Comparison of ENCODE assay signal across 14 cellular contexts in genomic region chr11:198236-198806, GRCh38. TPM values are rescaled to one million over a fixed set of nuclear protein-coding genes. Genes with fewer than 3 reads are reported as not detected.
DNase-seq lines count a peak whose midpoint lies in the region; ATAC-seq and TF ChIP-seq lines count a peak whose summit lies in the region.
"Had no signal": no experiment of that assay in that cellular context is flagged by ENCODE, and none has a peak within 500 bp of the region (broad histone marks: within the 10 kb centered on the region; RNA-seq: fewer than 3 reads in every experiment).

No MANE protein-coding gene starts in this region.

- no peaks in the 10 kb centered on the region for H3K9me3 ChIP-seq in sigmoid colon

- no peaks in the 10 kb centered on the region for H3K27me3 ChIP-seq in sigmoid colon

- H3K36me3 ChIP-seq in sigmoid colon, result peaks cover 8 to 27% (median 15%) of the 10 kb centered on the region in 4 donors

- H3K4me3 ChIP-seq in sigmoid colon, result no peak overlapping the region

- peaks cover 10% of the 10 kb centered on the region for H3K36me3 Mint-ChIP-seq in effector memory CD8-positive, alpha-beta T cell (ENCODE audit: insufficient read depth)

- H3K4me1 ChIP-seq in sigmoid colon, result peaks cover 0 to 6% (median 0%) of the 10 kb centered on the region in 4 donors

- ATAC-seq in effector memory CD8-positive, alpha-beta T cell (replicated peaks), result no peak
- ATAC-seq in HG02938 (IDR thresholded peaks at IDR 0.05; ENCODE audit: unreplicated experiment), result no peak
- no peak for ATAC-seq in GM19455 (IDR thresholded peaks at IDR 0.05; ENCODE audit: unreplicated experiment)
- ATAC-seq: activated CD4-positive, alpha-beta T cell treated with anti-CD3 and anti-CD28 coated beads for 36 hours had no signal

- no peaks in the 10 kb centered on the region for H3K27me3 Mint-ChIP-seq in effector memory CD8-positive, alpha-beta T cell
- H3K27me3 Mint-ChIP-seq: activated CD4-positive, alpha-beta T cell treated with anti-CD3 and anti-CD28 coated beads for 36 hours; activated naive CD4-positive, alpha-beta T cell treated with anti-CD3 and anti-CD28 coated beads, Interleukin-2, amount 50 U/mL, for 24 hours had no signal

- H3K4me1 Mint-ChIP-seq in effector memory CD8-positive, alpha-beta T cell (ENCODE audit: low read depth in 2 of 2), result peaks cover 11 to 16% of the 10 kb centered on the region in 2 donors

- no peak overlapping the region for H3K27ac ChIP-seq in sigmoid colon
- H3K27ac ChIP-seq: KMS-11 had no signal

- H3K27ac Mint-ChIP-seq in effector memory CD8-positive, alpha-beta T cell, result peak overlapping the region; percentile 48 to 83
- H3K27ac Mint-ChIP-seq: activated CD4-positive, alpha-beta T cell treated with anti-CD3 and anti-CD28 coated beads for 36 hours; activated naive CD4-positive, alpha-beta T cell treated with anti-CD3 and anti-CD28 coated beads, Interleukin-2, amount 50 U/mL, for 24 hours had no signal

- 90% methylated on average over 21 of the region's 21 CpGs for WGBS in sigmoid colon, 2 donors

- no peak for TF ChIP-seq CTCF in sigmoid colon (IDR thresholded peaks at IDR 0.05)

- no peaks in the 10 kb centered on the region for H3K9me3 Mint-ChIP-seq in effector memory CD8-positive, alpha-beta T cell
- H3K9me3 Mint-ChIP-seq: activated naive CD4-positive, alpha-beta T cell treated with anti-CD3 and anti-CD28 coated beads, Interleukin-2, amount 50 U/mL, for 24 hours had no signal

- intact Hi-C loops in sigmoid colon (cut with DNase I), result no loop called here

- no peak for TF ChIP-seq POLR2A in sigmoid colon (IDR thresholded peaks at IDR 0.05)

- DNase-seq in activated effector memory CD4-positive, alpha-beta T cell treated with anti-CD3 and anti-CD28 coated beads, Interleukin-2, amount 50 U/mL, for 16 hours, result peak; percentile 58
- no peak for DNase-seq in activated effector memory CD4-positive, alpha-beta T cell treated with Interleukin-2 at 50 U/mL for 16 hours
- no peak for DNase-seq in effector memory CD8-positive, alpha-beta T cell
- DNase-seq in sigmoid colon, result peak; percentile 63
- DNase-seq: NCI-H1105 treated with DMSO at 0.1 percent for 48 hours; NCI-H2171 treated with DMSO at 0.1 percent for 48 hours; NK-92 treated with Interleukin-12 subunit alpha and Interleukin-12 subunit beta, amount 100 ng/mL, for 24 hours; occipital lobe had no signal

- no peak for TF ChIP-seq EP300 in sigmoid colon (IDR thresholded peaks at IDR 0.05)

- no peak overlapping the region for H3K4me3 Mint-ChIP-seq in effector memory CD8-positive, alpha-beta T cell
- H3K4me3 Mint-ChIP-seq: activated CD4-positive, alpha-beta T cell treated with anti-CD3 and anti-CD28 coated beads for 36 hours; activated naive CD4-positive, alpha-beta T cell treated with anti-CD3 and anti-CD28 coated beads, Interleukin-2, amount 50 U/mL, for 24 hours had no signal

RNA-seq across cellular contexts. Expression of gene SCGB1C1, which starts 5.4 kb away (rescaled TPM):
- total RNA-seq in sigmoid colon, result not detected
- polyA plus RNA-seq in sigmoid colon, result not detected
- total RNA-seq: activated CD4-positive, alpha-beta T cell treated with anti-CD3 and anti-CD28 coated beads for 36 hours; frontal cortex; occipital lobe had no signal

RNA-seq across cellular contexts. Expression of gene BET1L, which starts 8.9 kb away (rescaled TPM):
- total RNA-seq in sigmoid colon, result 10 to 100 TPM; 22.8 to 29.6 (median 23.8) TPM
- polyA plus RNA-seq in sigmoid colon, result 10 to 100 TPM; 33.8 to 48.1 (median 39.0) TPM

RNA-seq across cellular contexts. Expression of gene RIC8A, which starts 9.2 kb away (rescaled TPM):
- 100 to 1,000 TPM in 1 of 4 donors, 10 to 100 TPM in 3; 73.7 to 103 (median 86.8) TPM for total RNA-seq in sigmoid colon
- 10 to 100 TPM; 39.6 to 69.1 (median 47.9) TPM for polyA plus RNA-seq in sigmoid colon

RNA-seq across cellular contexts. Expression of gene SIRT3, which starts 37.8 kb away (rescaled TPM):
- total RNA-seq in sigmoid colon, result 10 to 100 TPM in 3 of 4 donors, 1 to 10 TPM in 1; 6.4 to 12.5 (median 11.5) TPM
- polyA plus RNA-seq in sigmoid colon, result 10 to 100 TPM in 2 of 3 donors, 1 to 10 TPM in 1; 9.6 to 21.0 (median 12.5) TPM

RNA-seq across cellular contexts. Expression of gene PSMD13, which starts 38.5 kb away (rescaled TPM):
- total RNA-seq in sigmoid colon, result 100 to 1,000 TPM in 2 of 4 donors, 10 to 100 TPM in 2; 86.2 to 118 (median 99.3) TPM
- 100 to 1,000 TPM; 111 to 180 (median 138) TPM for polyA plus RNA-seq in sigmoid colon

Comparison
In these comparisons a context has a peak if more than half of its experiments do, and no peak if none do; other contexts are left out.
1. DNase-seq: peak in activated effector memory CD4-positive, alpha-beta T cell treated with anti-CD3 and anti-CD28 coated beads, Interleukin-2, amount 50 U/mL, for 16 hours (single experiment) and sigmoid colon (single experiment); none in activated effector memory CD4-positive, alpha-beta T cell treated with Interleukin-2 at 50 U/mL for 16 hours (single experiment) and effector memory CD8-positive, alpha-beta T cell (0 of 3).